ENCODE assay signal across 8 cellular contexts in the genomic region with DNA sequence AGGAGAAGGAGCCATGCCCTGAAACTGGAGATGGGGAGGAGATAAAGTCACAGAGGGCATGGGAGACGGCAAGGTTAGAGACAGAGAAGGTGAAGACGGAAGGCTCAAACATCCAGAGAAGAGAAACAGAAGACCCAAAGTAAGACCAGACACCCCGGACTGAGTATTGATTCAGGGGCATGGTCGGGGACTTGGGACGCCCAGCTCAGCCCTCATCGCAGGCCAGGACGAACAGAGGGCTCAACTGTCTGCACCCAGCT. TPM values are rescaled to one million over a fixed set of nuclear protein-coding genes. Genes with fewer than 3 reads are reported as not detected.
DNase-seq lines count a peak whose midpoint lies in the region; ATAC-seq and TF ChIP-seq lines count a peak whose summit lies in the region.

No MANE protein-coding gene starts in this region.

- H3K4me3 ChIP-seq in ascending aorta (peak overlapping the region; percentile 76 to 92), mesodermal cell (ENCODE audit: extremely low read depth, insufficient read depth, low read length, poor library complexity, severe bottlenecking) (peak overlapping the region; percentile 54)

- TF ChIP-seq CTCF in ascending aorta (IDR thresholded peaks at IDR 0.05) (no peak), type B pancreatic cell (conservative IDR thresholded peaks at IDR 0.05) (no peak)

- peaks cover 2 to 18% of the 10 kb centered on the region in 2 donors for H3K4me1 ChIP-seq in ascending aorta
- peaks cover 46% of the 10 kb centered on the region for H3K4me1 ChIP-seq in mesodermal cell (ENCODE audit: control insufficient read depth, insufficient read depth, low read length, poor library complexity, severe bottlenecking)

- WGBS in mesodermal cell (ENCODE audit: insufficient coverage in 2 of 2), 2 experiments = 0 to 3% methylated on average over 6 to 7 of the region's 7 CpGs

- H3K27ac ChIP-seq in ascending aorta (peak overlapping the region in 1 of 2 donors; percentile 98), mesodermal cell (ENCODE audit: low read depth, low read length, severe bottlenecking) (no peak overlapping the region)

- no peak for DNase-seq in activated T-cell treated with anti-CD3 and anti-CD28 coated beads, Interleukin-2, amount 50 U/mL, for 72 hours
- DNase-seq in activated T-cell treated with anti-CD3 and anti-CD28 coated beads, Interleukin-2, amount 50 U/mL, for 1 hour = no peak
- DNase-seq in ascending aorta (ENCODE audit: low spot score in 2 of 2) (no peak), type B pancreatic cell (ENCODE audit: extremely low spot score, unreplicated experiment) (no peak), cortex of kidney (lab: John Stamatoyannopoulos, UW) (no peak)

- intact Hi-C loops in ascending aorta (cut with DNase I) = loop anchor here (2.0 to 5.0 kb wide), 5 partner anchors 65 to 277 kb away; no protein-coding TSS in a partner anchor

- H3K27ac Mint-ChIP-seq in activated T-cell treated with anti-CD3 and anti-CD28 coated beads, Interleukin-2, amount 50 U/mL, for 72 hours = peak overlapping the region; percentile 51
- H3K27ac Mint-ChIP-seq in type B pancreatic cell = peak overlapping the region; percentile 73

- H3K36me3 Mint-ChIP-seq in activated T-cell treated with anti-CD3 and anti-CD28 coated beads, Interleukin-2, amount 50 U/mL, for 72 hours (ENCODE audit: insufficient read depth in 2 of 2) = peaks cover 4 to 5% of the 10 kb centered on the region in 2 donors
- H3K36me3 Mint-ChIP-seq in type B pancreatic cell = no peaks in the 10 kb centered on the region

- H3K9me3 ChIP-seq in ascending aorta (no peaks in the 10 kb centered on the region), mesodermal cell (ENCODE audit: control insufficient read depth, low read length) (no peaks in the 10 kb centered on the region)

- H3K27me3 Mint-ChIP-seq in activated T-cell treated with anti-CD3 and anti-CD28 coated beads, Interleukin-2, amount 50 U/mL, for 72 hours (ENCODE audit: low read depth) = peaks cover 23% of the 10 kb centered on the region
- H3K27me3 Mint-ChIP-seq in type B pancreatic cell = peaks cover 26% of the 10 kb centered on the region

- peak in 1 of 2 donors; percentile 24 for ATAC-seq in activated T-cell treated with anti-CD3 and anti-CD28 coated beads, Interleukin-2, amount 50 U/mL, for 72 hours (replicated peaks in 1 of 2)
- ATAC-seq in HG03432 (IDR thresholded peaks at IDR 0.05; ENCODE audit: unreplicated experiment) (no peak), HG02571 (IDR thresholded peaks at IDR 0.05; ENCODE audit: unreplicated experiment) (no peak)

- no peaks in the 10 kb centered on the region for H3K36me3 ChIP-seq in ascending aorta
- H3K36me3 ChIP-seq in mesodermal cell (ENCODE audit: control insufficient read depth, insufficient read depth, low read length) = peaks cover 5% of the 10 kb centered on the region

- H3K4me3 Mint-ChIP-seq in activated T-cell treated with anti-CD3 and anti-CD28 coated beads, Interleukin-2, amount 50 U/mL, for 72 hours = peak overlapping the region; percentile 93 to 94
- H3K4me3 Mint-ChIP-seq in type B pancreatic cell = peak overlapping the region; percentile 95

- no peaks in the 10 kb centered on the region for H3K9me3 Mint-ChIP-seq in activated T-cell treated with anti-CD3 and anti-CD28 coated beads, Interleukin-2, amount 50 U/mL, for 72 hours
- no peaks in the 10 kb centered on the region for H3K9me3 Mint-ChIP-seq in type B pancreatic cell

- H3K27me3 ChIP-seq in ascending aorta = no peaks in the 10 kb centered on the region

- H3K4me1 Mint-ChIP-seq in activated T-cell treated with anti-CD3 and anti-CD28 coated beads, Interleukin-2, amount 50 U/mL, for 72 hours (ENCODE audit: low read depth) = peaks cover 54% of the 10 kb centered on the region
- peaks cover 51% of the 10 kb centered on the region for H3K4me1 Mint-ChIP-seq in type B pancreatic cell (ENCODE audit: unreplicated experiment)

RNA-seq across cellular contexts. Expression of gene XYLT1, which starts 1.1 kb away (rescaled TPM):
- total RNA-seq in activated T-cell treated with anti-CD3 and anti-CD28 coated beads, Interleukin-2, amount 50 U/mL, for 72 hours = 10 to 100 TPM; 17.1 to 17.9 TPM
- 6.7 TPM for total RNA-seq in ascending aorta
- 8.4 TPM for polyA plus RNA-seq in mesodermal cell (2013, experiment 1 of 2)
- polyA plus RNA-seq in mesodermal cell (2013, experiment 2 of 2) = 6.8 TPM
- 14.3 and 14.9 TPM in 2 replicates for total RNA-seq in type B pancreatic cell (ENCODE audit: low replicate concordance)
